In genomic region chr1:6222644-6223043, GRCh38 we compare ENCODE assay signal across 16 cellular contexts. TPM values are rescaled to one million over a fixed set of nuclear protein-coding genes. Genes with fewer than 3 reads are reported as not detected.
DNase-seq lines count a peak whose midpoint lies in the region; ATAC-seq, FAIRE-seq and TF ChIP-seq lines count a peak whose summit lies in the region.
"Had no signal": no experiment of that assay in that cellular context is flagged by ENCODE, and none has a peak within 500 bp of the region (broad histone marks: within the 10 kb centered on the region; RNA-seq: fewer than 3 reads in every experiment).

No MANE protein-coding gene starts in this region.

- H4K20me1 ChIP-seq in astrocyte (ENCODE audit: insufficient read depth, low read length) = peaks cover 29% of the 10 kb centered on the region

- H3K4me1 Mint-ChIP-seq in astrocyte (ENCODE audit: low read depth, unreplicated experiment) = peaks cover 9% of the 10 kb centered on the region
- H3K4me1 Mint-ChIP-seq: endodermal cell had no signal

- H3K27me3 ChIP-seq in astrocyte (ENCODE audit: insufficient read depth, low read length) (no peaks in the 10 kb centered on the region), psoas muscle (ENCODE audit: insufficient read depth in 3 of 3, low read length in 2 of 3) (no peaks in the 10 kb centered on the region)
- H3K27me3 ChIP-seq: brain microvascular endothelial cell, thyroid gland had no signal

- H3K27ac ChIP-seq in astrocyte (ENCODE audit: low read depth, low read length) (no peak overlapping the region), psoas muscle (peak overlapping the region; percentile 27)
- H3K27ac ChIP-seq: brain microvascular endothelial cell, thyroid gland had no signal

- ATAC-seq in Right ventricle myocardium superior (ENCODE audit: poor library complexity) (peak; percentile 58), psoas muscle (peak in 2 of 4 donors; percentile 36 to 47), HG03342 (IDR thresholded peaks at IDR 0.05; ENCODE audit: unreplicated experiment) (no peak)
- ATAC-seq: SK-N-SH treated with all-trans-retinoic acid at 6 μM for 48 hours had no signal

- DNase-seq in EL (peak; percentile 47), astrocyte (ENCODE audit: low read depth) (no peak), Right ventricle myocardium superior (peak; percentile 81), psoas muscle (peak; percentile 64 to 67), NCI-H1436 treated with DMSO at 0.1 percent for 48 hours (lab: John Stamatoyannopoulos, UW) (no peak), erythroblast (lab: John Stamatoyannopoulos, UW) (no peak), SK-N-DZ (ENCODE audit: low spot score) (no peak)
- DNase-seq: activated gamma-delta T cell, AML-193, brain microvascular endothelial cell, DMS53, endodermal cell, nucleus accumbens had no signal

- H3K4me3 Mint-ChIP-seq in astrocyte (ENCODE audit: unreplicated experiment) = peak overlapping the region; percentile 45
- H3K4me3 Mint-ChIP-seq: endodermal cell had no signal

- no peak for TF ChIP-seq POLR2A in erythroblast (IDR thresholded peaks at IDR 0.05; ENCODE audit: low read length)

- intact Hi-C loops in Right ventricle myocardium superior (cut with DNase I) (no loop called here), psoas muscle (cut with DNase I) (no loop called here)

- H3K4me1 ChIP-seq in astrocyte (ENCODE audit: insufficient read depth, low read length) (peaks cover 4% of the 10 kb centered on the region), psoas muscle (peaks cover 14% of the 10 kb centered on the region)

- TF ChIP-seq CTCF in astrocyte (IDR thresholded peaks at IDR 0.05; ENCODE audit: insufficient read depth, low read depth, low read length) (no peak), psoas muscle (IDR thresholded peaks at IDR 0.05) (no peak)

- no peak overlapping the region for H2AFZ ChIP-seq in astrocyte (ENCODE audit: low read depth, low read length)

- no peaks in the 10 kb centered on the region for H3K9me3 Mint-ChIP-seq in astrocyte (ENCODE audit: unreplicated experiment)
- H3K9me3 Mint-ChIP-seq: endodermal cell had no signal

- no peaks in the 10 kb centered on the region for H3K27me3 Mint-ChIP-seq in astrocyte (ENCODE audit: low read depth, unreplicated experiment)

- H3K79me2 ChIP-seq in astrocyte (ENCODE audit: insufficient read depth, low read length) = no peaks in the 10 kb centered on the region

- H3K4me2 ChIP-seq in astrocyte (ENCODE audit: low read length) = no peak overlapping the region

- WGBS in psoas muscle, 3 donors = 35 to 54% (median 40%) methylated on average over 7 of the region's 7 CpGs

- FAIRE-seq in astrocyte (lab: Jason Lieb, UNC) = no peak

- H3K27ac Mint-ChIP-seq in astrocyte (ENCODE audit: unreplicated experiment) = no peak overlapping the region
- H3K27ac Mint-ChIP-seq: endodermal cell had no signal

- H3K9me3 ChIP-seq in astrocyte (ENCODE audit: insufficient read depth, low read depth, low read length) (no peaks in the 10 kb centered on the region), psoas muscle (no peaks in the 10 kb centered on the region)
- H3K9me3 ChIP-seq: thyroid gland had no signal

- peaks cover 11% of the 10 kb centered on the region for H3K36me3 Mint-ChIP-seq in astrocyte (ENCODE audit: low read depth, unreplicated experiment)

- H3K36me3 ChIP-seq in astrocyte (ENCODE audit: insufficient read depth, low read length) = peaks cover 14% of the 10 kb centered on the region
- H3K36me3 ChIP-seq in psoas muscle (ENCODE audit: insufficient read depth in 1 of 2, low read depth in 1 of 2) = peaks cover 2 to 66% of the 10 kb centered on the region in 2 donors

- no peak overlapping the region for H3K9ac ChIP-seq in astrocyte (ENCODE audit: low read length)

- no peak overlapping the region for H3K4me3 ChIP-seq in astrocyte (ENCODE audit: insufficient read depth, low read depth, low read length)
- no peak overlapping the region for H3K4me3 ChIP-seq in psoas muscle
- H3K4me3 ChIP-seq: thyroid gland had no signal

RNA-seq across cellular contexts. Expression of gene ICMT, which starts 13.1 kb away (rescaled TPM):
- total RNA-seq in astrocyte (58.1 and 59.5 TPM in 2 replicates), Right ventricle myocardium superior (48.8 TPM), psoas muscle (100 to 1,000 TPM in 1 of 4 donors, 10 to 100 TPM in 3; 57.3 to 215 (median 68.3) TPM)
- 100 to 1,000 TPM in 1 of 3 donors, 10 to 100 TPM in 2; 39.2 to 101 (median 47.2) TPM for polyA plus RNA-seq in psoas muscle
- 56.5 and 61.7 TPM in 2 replicates for polyA plus RNA-seq in SK-N-DZ (2014; cell fraction: cytosol; rRNA removed)
- 21.2 and 21.5 TPM in 2 replicates for polyA plus RNA-seq in SK-N-DZ (2014; cell fraction: nucleus; rRNA removed)

RNA-seq across cellular contexts. Expression of gene RNF207, which starts 16.7 kb away (rescaled TPM):
- total RNA-seq in astrocyte (4.7 and 7.4 TPM in 2 replicates), Right ventricle myocardium superior (70.1 TPM), psoas muscle (10 to 100 TPM in 1 of 4 donors, 1 to 10 TPM in 3; 3.4 to 13.6 (median 4.6) TPM)
- polyA plus RNA-seq in psoas muscle = 1 to 10 TPM; 2.5 to 5.1 (median 3.0) TPM
- 5.9 and 13.4 TPM in 2 replicates for polyA plus RNA-seq in SK-N-DZ (2014; cell fraction: cytosol; rRNA removed)
- 72.6 and 79.0 TPM in 2 replicates for polyA plus RNA-seq in SK-N-DZ (2014; cell fraction: nucleus; rRNA removed)

RNA-seq across cellular contexts. Expression of gene HES3, which starts 21.3 kb away (rescaled TPM):
- not detected in 2 replicates for total RNA-seq in astrocyte
- total RNA-seq in Right ventricle myocardium superior = not detected
- total RNA-seq in psoas muscle = not detected
- polyA plus RNA-seq in psoas muscle = not detected
- polyA plus RNA-seq in SK-N-DZ (2014; cell fraction: cytosol; rRNA removed) = not detected in 2 replicates
- 0.30 TPM in 1 of 2 replicates, not detected in the other for polyA plus RNA-seq in SK-N-DZ (2014; cell fraction: nucleus; rRNA removed)
- total RNA-seq: thyroid gland had no signal

RNA-seq across cellular contexts. Expression of gene RPL22, which starts 23.2 kb away (rescaled TPM):
- total RNA-seq in astrocyte = 237 and 283 TPM in 2 replicates
- 234 TPM for total RNA-seq in Right ventricle myocardium superior
- 100 to 1,000 TPM; 308 to 417 (median 333) TPM for total RNA-seq in psoas muscle
- polyA plus RNA-seq in psoas muscle = 100 to 1,000 TPM; 285 to 333 (median 291) TPM
- polyA plus RNA-seq in SK-N-DZ (2014; cell fraction: cytosol; rRNA removed) = 206 and 224 TPM in 2 replicates
- 133 and 136 TPM in 2 replicates for polyA plus RNA-seq in SK-N-DZ (2014; cell fraction: nucleus; rRNA removed)

RNA-seq across cellular contexts. Expression of gene GPR153, which starts 38.3 kb away (rescaled TPM):
- total RNA-seq in astrocyte (3.0 and 3.7 TPM in 2 replicates), Right ventricle myocardium superior (12.5 TPM), psoas muscle (1 to 10 TPM; 2.2 to 3.5 (median 2.9) TPM)
- 1 to 10 TPM in 1 of 3 donors, under 1 TPM in 2; 0.49 to 1.6 (median 0.75) TPM for polyA plus RNA-seq in psoas muscle
- 5.6 and 7.6 TPM in 2 replicates for polyA plus RNA-seq in SK-N-DZ (2014; cell fraction: cytosol; rRNA removed)
- polyA plus RNA-seq in SK-N-DZ (2014; cell fraction: nucleus; rRNA removed) = 5.1 and 7.4 TPM in 2 replicates

Comparison
In these comparisons a context has a peak if more than half of its experiments do, and no peak if none do; other contexts are left out.
1. DNase-seq: peak in EL (single experiment), Right ventricle myocardium superior (single experiment) and psoas muscle (2 of 2); none in astrocyte (single experiment), NCI-H1436 treated with DMSO at 0.1 percent for 48 hours (single experiment), erythroblast (0 of 2) and SK-N-DZ (single experiment).